1 cellular context compared by ENCODE assay signal in genomic region chr3:82198009-82198408, GRCh38.
TF ChIP-seq lines count a peak whose summit lies in the region.

No MANE protein-coding gene starts in this region.

TF ChIP-seq in HepG2, 621 proteins besides CTCF, POLR2A, EP300 and RAD21 (continued from another document):
- TF ChIP-seq ARID5B (CRISPR knock-in tag; IDR thresholded peaks at IDR 0.05) = 0 out of 2 replicates have a peak, but pooled peaks have one; percentile 21
